In the genomic region with DNA sequence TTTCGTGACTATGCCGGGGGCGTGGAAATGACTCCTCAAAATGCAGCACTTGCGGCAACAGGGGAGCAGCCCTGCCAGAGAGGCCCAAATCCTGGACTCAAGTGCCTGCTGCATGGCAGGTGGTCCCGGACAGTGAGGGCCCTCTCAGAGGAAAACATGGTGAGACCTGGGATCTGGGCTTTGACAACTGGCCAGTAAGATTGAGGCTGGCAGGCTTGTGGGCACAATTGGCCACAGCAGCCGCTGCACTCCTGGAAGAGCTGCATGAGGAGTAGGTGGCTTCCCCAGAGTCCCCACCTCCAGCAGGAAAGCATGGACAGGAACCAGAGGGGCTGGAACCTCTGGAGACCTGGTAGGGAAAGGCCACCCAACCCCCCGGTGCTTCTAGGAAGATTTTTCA, we compare ENCODE assay signal across 1 cellular context.
TF ChIP-seq lines count a peak whose summit lies in the region.

No MANE protein-coding gene starts in this region.

TF ChIP-seq in IMR-90, 13 proteins besides CTCF, POLR2A, EP300 and RAD21:
- TF ChIP-seq CEBPB (IDR thresholded peaks at IDR 0.05; ENCODE audit: low read depth, low read length) (no peak), MXI1 (IDR thresholded peaks at IDR 0.05; ENCODE audit: borderline replicate concordance, low read depth, low read length) (no peak), ELK1 (IDR thresholded peaks at IDR 0.05; ENCODE audit: borderline replicate concordance, low read depth, low read length) (no peak), SMC3 (IDR thresholded peaks at IDR 0.05; ENCODE audit: low read depth, low read length) (no peak), MAZ (IDR thresholded peaks at IDR 0.05; ENCODE audit: borderline replicate concordance, low read depth, low read length) (no peak), MAFK (IDR thresholded peaks at IDR 0.05; ENCODE audit: low read depth, low read length) (no peak), BHLHE40 (IDR thresholded peaks at IDR 0.05; ENCODE audit: low read depth, low read length) (no peak), RCOR1 (IDR thresholded peaks at IDR 0.05; ENCODE audit: insufficient replicate concordance, low read length) (no peak)
TF ChIP-seq in IMR-90: peak in this region for 0.
